17 cellular contexts compared by ENCODE assay signal in the genomic region with DNA sequence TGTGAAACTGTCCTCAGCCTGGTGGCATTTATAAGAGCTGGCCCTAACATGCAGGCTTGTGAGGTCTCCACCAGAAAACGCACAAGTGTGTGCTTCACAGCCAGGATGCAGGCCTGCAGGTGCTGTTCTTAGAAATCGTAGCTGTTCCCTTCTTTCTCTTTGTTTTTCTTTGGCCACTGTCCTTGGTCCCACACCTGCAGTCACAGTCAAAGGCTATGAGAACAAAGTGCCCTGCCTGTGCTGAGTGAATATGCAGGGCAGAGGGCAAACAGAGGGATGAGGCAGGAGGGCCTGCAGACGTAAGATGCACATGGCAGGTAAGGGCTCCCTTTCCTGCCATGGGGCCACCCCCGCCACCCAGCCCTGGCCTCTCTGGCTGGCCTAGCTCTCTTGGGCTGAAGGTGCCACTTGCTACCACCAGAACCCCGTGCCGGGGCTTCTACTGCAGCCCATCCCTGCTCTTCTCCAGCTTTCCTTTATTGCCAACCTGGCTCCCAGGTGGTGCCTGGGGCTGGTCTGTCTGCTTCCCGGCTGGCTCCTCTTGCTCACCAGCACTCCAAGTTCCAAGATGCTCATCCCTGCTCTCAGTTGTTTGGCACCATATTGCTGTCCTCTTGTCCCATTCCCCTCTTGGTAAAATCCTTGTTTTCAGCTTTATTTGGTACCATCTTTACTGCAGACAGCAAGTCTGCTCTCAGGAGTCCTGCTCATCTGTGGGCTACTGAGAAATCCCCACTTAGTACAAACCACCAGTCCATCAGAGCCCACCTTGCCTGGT.
A peak's percentile ranks its signal among the peaks of the same experiment; 100 is the strongest.
DNase-seq lines count a peak whose midpoint lies in the region; ATAC-seq and TF ChIP-seq lines count a peak whose summit lies in the region.
"Had no signal": no experiment of that assay in that cellular context is flagged by ENCODE, and none has a peak within 500 bp of the region (broad histone marks: within the 10 kb centered on the region; RNA-seq: fewer than 3 reads in every experiment).

No MANE protein-coding gene starts in this region.

- H3K4me3 ChIP-seq in IMR-90 (ENCODE audit: insufficient read depth, low read depth, low read length) = no peak overlapping the region
- H3K4me3 ChIP-seq in right atrium auricular region = no peak overlapping the region
- H3K4me3 ChIP-seq: PC-9 had no signal

- H3K36me3 ChIP-seq in IMR-90 (ENCODE audit: control insufficient read depth, insufficient read depth, low read length) (no peaks in the 10 kb centered on the region), right atrium auricular region (no peaks in the 10 kb centered on the region)

- H3K23ac ChIP-seq in IMR-90 (ENCODE audit: low read depth, low read length) = no peak overlapping the region

- H3K4me1 ChIP-seq in IMR-90 (ENCODE audit: control insufficient read depth, insufficient read depth, low read length) (peaks cover 15% of the 10 kb centered on the region), right atrium auricular region (peaks cover 0 to 31% of the 10 kb centered on the region in 2 donors)

- 0 out of 2 replicates have a peak overlapping the region, but pooled peaks have one; percentile 11 for H2AK5ac ChIP-seq in IMR-90 (ENCODE audit: low read depth, low read length)

- H3K27ac ChIP-seq in IMR-90 (ENCODE audit: insufficient read depth, low read length) (no peak overlapping the region), right atrium auricular region (no peak overlapping the region)
- H3K27ac ChIP-seq: PC-9, RWPE1 had no signal

- H3K9ac ChIP-seq in IMR-90 (ENCODE audit: low read depth, low read length) = no peak overlapping the region

- H2AFZ ChIP-seq in IMR-90 (replicated peaks; ENCODE audit: low read length, poor library complexity) = no peak overlapping the region
- H2AFZ ChIP-seq: PC-9 had no signal

- no peak for TF ChIP-seq RAD21 in IMR-90 (IDR thresholded peaks at IDR 0.05; ENCODE audit: low read length)

- ATAC-seq in IMR-90 (ENCODE audit: low read depth) (no peak), HG02885 (IDR thresholded peaks at IDR 0.05; ENCODE audit: poor library complexity, unreplicated experiment) (no peak)

- H3K27ac Mint-ChIP-seq in neural crest cell (ENCODE audit: unreplicated experiment) (peak overlapping the region; percentile 70), type B pancreatic cell (peak overlapping the region; percentile 60)
- H3K27ac Mint-ChIP-seq: HFFc6 had no signal

- no peak overlapping the region for H3K56ac ChIP-seq in IMR-90 (ENCODE audit: extremely low read depth, insufficient read depth, low read length)

- no peak overlapping the region for H4K8ac ChIP-seq in IMR-90 (ENCODE audit: low read depth in 2 of 2, low read length in 2 of 2)

- H2BK15ac ChIP-seq in IMR-90 (ENCODE audit: low read depth, low read length) = no peak overlapping the region

- in situ Hi-C loops in IMR-90 (cut with MboI; ENCODE audit: low sequenced_read_pairs) = no loop called here

- no peak for DNase-seq in IMR-90
- peak; percentile 51 for DNase-seq in cerebellum (ENCODE audit: low spot score)
- no peak for DNase-seq in neural crest cell (ENCODE audit: low read depth, low spot score)
- no peak for DNase-seq in type B pancreatic cell (ENCODE audit: extremely low spot score, unreplicated experiment)
- DNase-seq in right atrium auricular region (ENCODE audit: low spot score) = no peak
- no peak for DNase-seq in stimulated activated CD8-positive, alpha-beta memory T cell treated with anti-CD3 and anti-CD28 coated beads, Interleukin-4, amount 100 ng/mL, for 48 hours
- DNase-seq: DMS79, H7, HFFc6, NCI-H1417 treated with DMSO at 0.1 percent for 48 hours, NCI-H2029, NCI-H2171, NCI-H526, PC-9, SIG-M5 had no signal

- peaks cover 4% of the 10 kb centered on the region; the same call in 1 of the 2 replicates for H4K20me1 ChIP-seq in IMR-90 (ENCODE audit: insufficient read depth, low read length)

- H3K27me3 ChIP-seq in IMR-90 (ENCODE audit: control insufficient read depth, insufficient read depth, low read length) = 0 out of 2 replicates have a peak, but pooled peaks cover 8% of the 10 kb centered on the region
- H3K27me3 ChIP-seq in right atrium auricular region = no peaks in the 10 kb centered on the region

- no peaks in the 10 kb centered on the region for H3K79me1 ChIP-seq in IMR-90 (ENCODE audit: low read depth in 1 of 2, low read length in 2 of 2)

- no peaks in the 10 kb centered on the region for H3K9me3 Mint-ChIP-seq in neural crest cell
- H3K9me3 Mint-ChIP-seq in type B pancreatic cell = peaks cover 5% of the 10 kb centered on the region
- H3K9me3 Mint-ChIP-seq: HFFc6 had no signal

- H2BK5ac ChIP-seq in IMR-90 (ENCODE audit: low read depth, low read length, poor library complexity, severe bottlenecking) = no peak overlapping the region

- intact Hi-C loops in IMR-90 (cut with micrococcal nuclease) = no loop called here

- H3K4me3 Mint-ChIP-seq in neural crest cell = no peak overlapping the region
- H3K4me3 Mint-ChIP-seq in type B pancreatic cell = no peak overlapping the region
- H3K4me3 Mint-ChIP-seq: HFFc6 had no signal

- CTCF ChIA-PET in IMR-90 (lab: Yijun Ruan, JAX) = interaction anchor here (0.6 kb wide), 1 partner anchor 61 kb away, joined by 8 read pairs; no protein-coding TSS in a partner anchor

- dilution Hi-C loops in IMR-90 (cut with HindIII; ENCODE audit: low sequenced_read_pairs, unreplicated experiment) = no loop called here

- peaks cover 39% of the 10 kb centered on the region for H3K4me1 Mint-ChIP-seq in neural crest cell
- H3K4me1 Mint-ChIP-seq in type B pancreatic cell (ENCODE audit: unreplicated experiment) = peaks cover 60% of the 10 kb centered on the region

- H3K14ac ChIP-seq in IMR-90 (replicated peaks; ENCODE audit: low read depth, low read length) = no peak overlapping the region

- H3K4ac ChIP-seq in IMR-90 (ENCODE audit: low read depth, low read length) = no peak overlapping the region

- no peak overlapping the region for H4K5ac ChIP-seq in IMR-90 (ENCODE audit: low read depth, low read length)

- no peak overlapping the region for H4K91ac ChIP-seq in IMR-90 (ENCODE audit: insufficient read depth, low read depth, low read length)

- H3K27me3 Mint-ChIP-seq in neural crest cell (ENCODE audit: low read depth) (no peaks in the 10 kb centered on the region), type B pancreatic cell (no peaks in the 10 kb centered on the region)

- H3K9me1 ChIP-seq in IMR-90 (ENCODE audit: insufficient read depth, low read length) = peaks cover 16% of the 10 kb centered on the region

- TF ChIP-seq CTCF in IMR-90 (conservative IDR thresholded peaks at IDR 0.05; ENCODE audit: low read depth, low read length) = no peak
- TF ChIP-seq CTCF in neural crest cell (conservative IDR thresholded peaks at IDR 0.05) = no peak
- TF ChIP-seq CTCF in type B pancreatic cell (conservative IDR thresholded peaks at IDR 0.05) = no peak
- no peak for TF ChIP-seq CTCF in right atrium auricular region (IDR thresholded peaks at IDR 0.05)

- H2BK20ac ChIP-seq in IMR-90 (ENCODE audit: low read depth, low read length) = no peak overlapping the region

- 100% methylated on average over 4 of the region's 7 CpGs; no CpG with 5 or more reads in 1 of the 2 experiments for WGBS in IMR-90 (ENCODE audit: extremely low coverage in 2 of 2, insufficient read length in 1 of 2), 2 experiments

- TF ChIP-seq POLR2A in IMR-90 (IDR thresholded peaks at IDR 0.05; ENCODE audit: low read depth, low read length) = no peak

- no peaks in the 10 kb centered on the region for H3K36me3 Mint-ChIP-seq in neural crest cell (ENCODE audit: low read depth)
- H3K36me3 Mint-ChIP-seq in type B pancreatic cell = no peaks in the 10 kb centered on the region

- BruUV-seq in IMR-90 (replicated peaks; lab: Mats Ljungman, UMichigan) = no TSS peak

- POLR2A ChIA-PET in IMR-90 (lab: Charles Lee; ENCODE audit: unreplicated experiment) = no interaction called here

- H2AK9ac ChIP-seq in IMR-90 (replicated peaks; ENCODE audit: low read depth, low read length, poor library complexity) = no peak overlapping the region

- no peak overlapping the region for H3K4me2 ChIP-seq in IMR-90 (ENCODE audit: low read depth, low read length)
- H3K4me2 ChIP-seq: PC-9 had no signal

- H3K18ac ChIP-seq in IMR-90 (ENCODE audit: low read depth, low read length) = no peak overlapping the region

- H3K9me3 ChIP-seq in IMR-90 (ENCODE audit: control insufficient read depth, insufficient read depth, low read length) (no peaks in the 10 kb centered on the region), right atrium auricular region (no peaks in the 10 kb centered on the region)

- H2BK120ac ChIP-seq in IMR-90 (ENCODE audit: low read depth, low read length) = no peak overlapping the region

TF ChIP-seq in IMR-90, 13 proteins besides CTCF, POLR2A, EP300 and RAD21:
- TF ChIP-seq MAFK (IDR thresholded peaks at IDR 0.05; ENCODE audit: low read depth, low read length) (no peak), RFX5 (IDR thresholded peaks at IDR 0.05; ENCODE audit: low read depth, low read length) (no peak), ELK1 (IDR thresholded peaks at IDR 0.05; ENCODE audit: borderline replicate concordance, low read depth, low read length) (no peak), MAZ (IDR thresholded peaks at IDR 0.05; ENCODE audit: borderline replicate concordance, low read depth, low read length) (no peak), CEBPB (IDR thresholded peaks at IDR 0.05; ENCODE audit: low read depth, low read length) (no peak), NFE2L2 (IDR thresholded peaks at IDR 0.05; ENCODE audit: low read depth, low read length) (no peak), FOS (IDR thresholded peaks at IDR 0.05; ENCODE audit: low read depth, low read length) (no peak)
